In genomic region chr4:173488656-173489055, GRCh38 we compare ENCODE assay signal across 24 cellular contexts. TPM values are rescaled to one million over a fixed set of nuclear protein-coding genes. Genes with fewer than 3 reads are reported as not detected.
DNase-seq lines count a peak whose midpoint lies in the region; ATAC-seq, FAIRE-seq and TF ChIP-seq lines count a peak whose summit lies in the region.
"Had no signal": no experiment of that assay in that cellular context is flagged by ENCODE, and none has a peak within 500 bp of the region (broad histone marks: within the 10 kb centered on the region; RNA-seq: fewer than 3 reads in every experiment).

No MANE protein-coding gene starts in this region.

- no peaks in the 10 kb centered on the region for H3K9me2 ChIP-seq in SK-N-SH

- no peaks in the 10 kb centered on the region for H3K9me3 ChIP-seq in SK-N-SH
- no peaks in the 10 kb centered on the region for H3K9me3 ChIP-seq in astrocyte (ENCODE audit: insufficient read depth, low read depth, low read length)
- no peaks in the 10 kb centered on the region for H3K9me3 ChIP-seq in smooth muscle cell (replicated peaks; ENCODE audit: low read depth)
- H3K9me3 ChIP-seq in right cardiac atrium (ENCODE audit: control insufficient read depth, low read length): no peaks in the 10 kb centered on the region
- H3K9me3 ChIP-seq: SJSA1 had no signal

- H3F3A ChIP-seq in SK-N-SH (replicated peaks; ENCODE audit: insufficient read depth): peaks cover 55% of the 10 kb centered on the region
- peaks cover 26% of the 10 kb centered on the region for H3F3A ChIP-seq in smooth muscle cell (ENCODE audit: low read depth)

- 3% methylated on average over 1 of the region's 1 CpG for WGBS in SK-N-SH (ENCODE audit: low lambda C conversion rate)
- WGBS in smooth muscle cell (ENCODE audit: low lambda C conversion rate): 52% methylated on average over 1 of the region's 1 CpG
- 31% methylated on average over 1 of the region's 1 CpG for WGBS in right cardiac atrium

- H3K4me2 ChIP-seq in SK-N-SH (0 out of 2 replicates have a peak overlapping the region, but pooled peaks have one; percentile 14), astrocyte (ENCODE audit: low read length) (no peak overlapping the region), smooth muscle cell (peak overlapping the region; percentile 49)

- H3K27me3 ChIP-seq in SK-N-SH (ENCODE audit: insufficient read depth): no peaks in the 10 kb centered on the region
- H3K27me3 ChIP-seq in astrocyte (ENCODE audit: insufficient read depth, low read length): no peaks in the 10 kb centered on the region
- no peaks in the 10 kb centered on the region for H3K27me3 ChIP-seq in smooth muscle cell (ENCODE audit: low read depth)
- no peaks in the 10 kb centered on the region for H3K27me3 ChIP-seq in right cardiac atrium (ENCODE audit: control insufficient read depth, insufficient read depth)

- H3K4me1 ChIP-seq in SK-N-SH (ENCODE audit: control insufficient read depth in 1 of 2, insufficient read depth in 2 of 2, low read depth in 1 of 2, low read length in 1 of 2) (peaks cover 39% of the 10 kb centered on the region in 2 experiments; a peak in 3 of 4 replicates), astrocyte (ENCODE audit: insufficient read depth, low read length) (peaks cover 37% of the 10 kb centered on the region), smooth muscle cell (ENCODE audit: low read depth) (peaks cover 10% of the 10 kb centered on the region), right cardiac atrium (ENCODE audit: control insufficient read depth, insufficient read depth, low read length) (no peaks in the 10 kb centered on the region)

- ATAC-seq in SK-N-SH treated with all-trans-retinoic acid at 6 μM for 48 hours: no peak
- no peak for ATAC-seq in right cardiac atrium
- no peak for ATAC-seq in Right ventricle myocardium inferior

- H3K9me3 Mint-ChIP-seq in astrocyte (ENCODE audit: unreplicated experiment): no peaks in the 10 kb centered on the region
- H3K9me3 Mint-ChIP-seq: CD4-positive, alpha-beta T cell; IgD-negative memory B cell had no signal

- peaks cover 38% of the 10 kb centered on the region for H3K4me1 Mint-ChIP-seq in astrocyte (ENCODE audit: low read depth, unreplicated experiment)

- no peak for TF ChIP-seq RAD21 in SK-N-SH (IDR thresholded peaks at IDR 0.05; ENCODE audit: low read length)

- peak overlapping the region; percentile 27 to 79 for H3K27ac ChIP-seq in SK-N-SH (ENCODE audit: low read depth in 2 of 2, low read length in 1 of 2)
- no peak overlapping the region for H3K27ac ChIP-seq in astrocyte (ENCODE audit: low read depth, low read length)
- H3K27ac ChIP-seq in smooth muscle cell (ENCODE audit: low read depth): no peak overlapping the region
- H3K27ac ChIP-seq in right cardiac atrium (ENCODE audit: low read length): no peak overlapping the region
- H3K27ac ChIP-seq: SJSA1 had no signal

- no peak for TF ChIP-seq EP300 in SK-N-SH (IDR thresholded peaks at IDR 0.05; ENCODE audit: borderline replicate concordance in 1 of 2, low read depth in 1 of 2, low read length in 1 of 2)

- H3K79me2 ChIP-seq in SK-N-SH (ENCODE audit: insufficient read depth): no peaks in the 10 kb centered on the region
- no peaks in the 10 kb centered on the region for H3K79me2 ChIP-seq in astrocyte (ENCODE audit: insufficient read depth, low read length)
- no peaks in the 10 kb centered on the region for H3K79me2 ChIP-seq in smooth muscle cell (ENCODE audit: low read depth)

- POLR2A ChIA-PET in SK-N-SH (lab: Yijun Ruan, JAX): no interaction called here

- CTCF ChIA-PET in SK-N-SH (lab: Yijun Ruan, JAX): interaction anchor here (1.3 to 2.5 kb wide), 2 partner anchors 18 to 68 kb away, joined by 5 to 8 read pairs; no protein-coding TSS in a partner anchor

- H3K27ac Mint-ChIP-seq in astrocyte (ENCODE audit: unreplicated experiment): no peak overlapping the region
- H3K27ac Mint-ChIP-seq: CD4-positive, alpha-beta T cell; IgD-negative memory B cell had no signal

- no peak overlapping the region for H3K4me3 ChIP-seq in SK-N-SH (ENCODE audit: low read depth in 2 of 2, low read length in 1 of 2)
- no peak overlapping the region for H3K4me3 ChIP-seq in astrocyte (ENCODE audit: insufficient read depth, low read depth, low read length)
- no peak overlapping the region for H3K4me3 ChIP-seq in fibroblast of pulmonary artery (replicated peaks; ENCODE audit: low read depth, low read length)
- H3K4me3 ChIP-seq in smooth muscle cell: no peak overlapping the region
- H3K4me3 ChIP-seq in right cardiac atrium (ENCODE audit: low read length): no peak overlapping the region
- H3K4me3 ChIP-seq: SJSA1 had no signal

- no peaks in the 10 kb centered on the region for H3K36me3 Mint-ChIP-seq in astrocyte (ENCODE audit: low read depth, unreplicated experiment)
- H3K36me3 Mint-ChIP-seq: IgD-negative memory B cell had no signal

- TF ChIP-seq CTCF in SK-N-SH (IDR thresholded peaks at IDR 0.05) (no peak), astrocyte (IDR thresholded peaks at IDR 0.05; ENCODE audit: insufficient read depth, low read depth, low read length) (no peak), fibroblast of pulmonary artery (IDR thresholded peaks at IDR 0.05; ENCODE audit: low read length, missing control alignments) (no peak), smooth muscle cell (IDR thresholded peaks at IDR 0.05; ENCODE audit: borderline replicate concordance, insufficient read depth, poor library complexity, severe bottlenecking) (no peak)

- intact Hi-C loops in right cardiac atrium (cut with DNase I) (no loop called here), Right ventricle myocardium inferior (cut with DNase I) (no loop called here)

- H2AFZ ChIP-seq in SK-N-SH (ENCODE audit: low read depth): no peak overlapping the region
- H2AFZ ChIP-seq in astrocyte (ENCODE audit: low read depth, low read length): no peak overlapping the region
- no peak overlapping the region for H2AFZ ChIP-seq in smooth muscle cell (ENCODE audit: low read depth)

- H3K4me3 Mint-ChIP-seq in astrocyte (ENCODE audit: unreplicated experiment): no peak overlapping the region
- H3K4me3 Mint-ChIP-seq: CD4-positive, alpha-beta T cell; IgD-negative memory B cell had no signal

- H3K9ac ChIP-seq in SK-N-SH: no peak overlapping the region
- H3K9ac ChIP-seq in astrocyte (ENCODE audit: low read length): no peak overlapping the region
- no peak overlapping the region for H3K9ac ChIP-seq in smooth muscle cell (ENCODE audit: low read depth)

- peak; percentile 17 for FAIRE-seq in astrocyte (lab: Jason Lieb, UNC)
- FAIRE-seq: GM12891, RCC 7860 had no signal

- H4K20me1 ChIP-seq in SK-N-SH (ENCODE audit: insufficient read depth) (no peaks in the 10 kb centered on the region), astrocyte (ENCODE audit: insufficient read depth, low read length) (no peaks in the 10 kb centered on the region), smooth muscle cell (ENCODE audit: low read depth) (no peaks in the 10 kb centered on the region)

- no peak for DNase-seq in SK-N-SH
- DNase-seq in astrocyte (ENCODE audit: low read depth): no peak
- DNase-seq in fibroblast of pulmonary artery (ENCODE audit: low read depth): peak; percentile 26
- no peak for DNase-seq in smooth muscle cell (lab: John Stamatoyannopoulos, UW; ENCODE audit: unreplicated experiment)
- no peak for DNase-seq in right cardiac atrium
- no peak for DNase-seq in Right ventricle myocardium inferior (ENCODE audit: missing footprints)
- no peak for DNase-seq in DMS53 treated with DMSO at 0.1 percent for 48 hours (lab: John Stamatoyannopoulos, UW; ENCODE audit: unreplicated experiment)
- DNase-seq: 8988T; CD4-positive, alpha-beta T cell; COR-L47; DMS 273 treated with DMSO at 0.1 percent for 48 hours; DND-41; MV-4-11; NCI-H1694; NCI-H2081; NCI-H446 treated with DMSO at 0.1 percent for 48 hours; NCI-H526 treated with DMSO at 0.1 percent for 48 hours; OCI-M1 had no signal

- no peaks in the 10 kb centered on the region for H3K36me3 ChIP-seq in SK-N-SH (replicated peaks in 1 of 2; ENCODE audit: control insufficient read depth in 1 of 2, insufficient read depth in 2 of 2, low read length in 1 of 2)
- no peaks in the 10 kb centered on the region for H3K36me3 ChIP-seq in astrocyte (ENCODE audit: insufficient read depth, low read length)
- no peaks in the 10 kb centered on the region for H3K36me3 ChIP-seq in smooth muscle cell (ENCODE audit: low read depth)
- H3K36me3 ChIP-seq: SJSA1 had no signal

- peaks cover 4% of the 10 kb centered on the region for H3K27me3 Mint-ChIP-seq in astrocyte (ENCODE audit: low read depth, unreplicated experiment)

TF ChIP-seq in SK-N-SH, 30 proteins besides CTCF, POLR2A, EP300 and RAD21 (continues in another document):
- TF ChIP-seq TAF1 (IDR thresholded peaks at IDR 0.05; ENCODE audit: borderline replicate concordance, low read depth, low read length): no peak
- TF ChIP-seq SIN3A (IDR thresholded peaks at IDR 0.05; ENCODE audit: borderline replicate concordance, low read depth, low read length): no peak

TF ChIP-seq in SK-N-SH treated with all-trans-retinoic acid at 6 μM for 48 hours, 23 proteins besides CTCF, POLR2A, EP300 and RAD21 (continues in another document):
- no peak for TF ChIP-seq ISL1 (CRISPR knock-in tag; IDR thresholded peaks at IDR 0.05)
- no peak for TF ChIP-seq ZFP3 (CRISPR knock-in tag; IDR thresholded peaks at IDR 0.05)
- no peak for TF ChIP-seq POU6F1 (CRISPR knock-in tag; IDR thresholded peaks at IDR 0.05; ENCODE audit: borderline replicate concordance, low read depth)

RNA-seq across cellular contexts. Expression of gene HAND2, which starts 41.4 kb away (rescaled TPM):
- polyA plus RNA-seq in SK-N-SH (2012; rRNA removed) (94.2 and 106 TPM in 2 replicates), smooth muscle cell (287 and 324 TPM in 2 replicates), right cardiac atrium (115 TPM)
- 129 and 139 TPM in 2 replicates for polyA plus RNA-seq in SK-N-SH (2012; cell fraction: cytosol; rRNA removed)
- 96.3 and 128 TPM in 2 replicates for polyA plus RNA-seq in SK-N-SH (2012; cell fraction: nucleus; rRNA removed)
- total RNA-seq in astrocyte (not detected in 2 replicates), smooth muscle cell (243 and 265 TPM in 2 replicates), right cardiac atrium (100 to 1,000 TPM in 3 of 4 donors, 10 to 100 TPM in 1; 69.3 to 154 (median 136) TPM), Right ventricle myocardium inferior (151 TPM)
- total RNA-seq: CD4-positive, alpha-beta T cell; M059J; SJSA1 had no signal
- polyA plus RNA-seq: IgD-negative memory B cell had no signal

Comparison
In these comparisons a context has a peak if more than half of its experiments do, and no peak if none do; other contexts are left out.
1. H3K27ac ChIP-seq: peak in SK-N-SH (2 of 2); none in astrocyte (single experiment), smooth muscle cell (single experiment) and right cardiac atrium (single experiment).
2. RNA of gene HAND2, which starts 41.4 kb away (total RNA-seq): 243 to 265 TPM in smooth muscle cell, 151 TPM in Right ventricle myocardium inferior (single experiment) and 69.3 to 154 TPM in right cardiac atrium; not detected in astrocyte; every median in the first group is over 10 times any median in the second.